2 cellular contexts compared by ENCODE assay signal in genomic region chr17:43526886-43527648, GRCh38.
TF ChIP-seq lines count a peak whose summit lies in the region.

No MANE protein-coding gene starts in this region.

TF ChIP-seq in K562, 482 proteins besides CTCF, POLR2A, EP300 and RAD21:
- TF ChIP-seq NONO (IDR thresholded peaks at IDR 0.05; ENCODE audit: low read depth in 2 of 2, low read length in 1 of 2) (no peak), POLR2AphosphoS5 (IDR thresholded peaks at IDR 0.05; ENCODE audit: control insufficient read depth, insufficient read depth, low read depth, low read length) (peak; percentile 37; the same call in 1 of the 2 replicates)

TF ChIP-seq in SK-N-SH, 30 proteins besides CTCF, POLR2A, EP300 and RAD21:
- TF ChIP-seq TEAD4 (IDR thresholded peaks at IDR 0.05; ENCODE audit: borderline replicate concordance, insufficient read depth) (no peak), FOSL2 (IDR thresholded peaks at IDR 0.05; ENCODE audit: borderline replicate concordance, low read depth) (no peak), NFIC (IDR thresholded peaks at IDR 0.05; ENCODE audit: borderline replicate concordance) (no peak), MEF2A (IDR thresholded peaks at IDR 0.05; ENCODE audit: borderline replicate concordance, low read depth) (no peak), JUND (IDR thresholded peaks at IDR 0.05) (no peak), POLR2AphosphoS5 (IDR thresholded peaks at IDR 0.05; ENCODE audit: low read depth, low read length) (no peak), RCOR1 (IDR thresholded peaks at IDR 0.05; ENCODE audit: low read length) (no peak), YY1 (IDR thresholded peaks at IDR 0.05; ENCODE audit: low read depth) (no peak), ELF1 (IDR thresholded peaks at IDR 0.05) (no peak), NRF1 (IDR thresholded peaks at IDR 0.05; ENCODE audit: low read depth, low read length) (no peak)
